10 cellular contexts compared by ENCODE assay signal in the genomic region with DNA sequence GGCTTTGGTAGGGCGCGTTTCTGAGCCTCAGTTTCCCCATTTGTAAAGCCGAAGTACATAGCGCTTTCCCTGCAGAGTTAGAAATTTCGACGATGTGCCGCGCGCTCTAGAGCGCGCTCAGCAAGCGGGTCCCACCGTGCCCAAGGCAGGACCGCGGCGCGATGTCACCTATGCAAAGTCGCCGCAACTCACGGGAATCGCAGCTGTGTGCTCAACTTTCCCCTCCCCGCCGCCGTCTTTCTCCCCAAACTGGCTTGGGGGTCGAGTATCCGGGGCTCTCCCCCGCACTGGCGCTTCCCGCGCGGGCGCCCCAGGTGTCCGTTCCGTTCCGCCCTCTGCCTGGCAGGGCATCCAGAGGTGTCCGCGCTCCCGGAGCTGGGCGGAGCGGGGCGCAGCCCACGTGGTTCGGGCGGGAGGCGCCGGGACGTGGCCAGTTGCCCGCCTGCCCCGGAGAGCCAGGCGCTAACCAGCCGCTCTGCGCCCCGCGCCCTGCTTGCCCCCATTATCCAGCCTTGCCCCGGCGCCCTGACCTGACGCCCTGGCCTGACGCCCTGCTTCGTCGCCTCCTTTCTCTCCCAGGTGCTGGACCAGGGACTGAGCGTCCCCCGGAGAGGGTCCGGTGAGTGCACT. TPM values are rescaled to one million over a fixed set of nuclear protein-coding genes. Genes with fewer than 3 reads are reported as not detected.
DNase-seq lines count a peak whose midpoint lies in the region; ATAC-seq, FAIRE-seq and TF ChIP-seq lines count a peak whose summit lies in the region.
"Had no signal": no experiment of that assay in that cellular context is flagged by ENCODE, and none has a peak within 500 bp of the region (broad histone marks: within the 10 kb centered on the region; RNA-seq: fewer than 3 reads in every experiment).

A gene with protein sequence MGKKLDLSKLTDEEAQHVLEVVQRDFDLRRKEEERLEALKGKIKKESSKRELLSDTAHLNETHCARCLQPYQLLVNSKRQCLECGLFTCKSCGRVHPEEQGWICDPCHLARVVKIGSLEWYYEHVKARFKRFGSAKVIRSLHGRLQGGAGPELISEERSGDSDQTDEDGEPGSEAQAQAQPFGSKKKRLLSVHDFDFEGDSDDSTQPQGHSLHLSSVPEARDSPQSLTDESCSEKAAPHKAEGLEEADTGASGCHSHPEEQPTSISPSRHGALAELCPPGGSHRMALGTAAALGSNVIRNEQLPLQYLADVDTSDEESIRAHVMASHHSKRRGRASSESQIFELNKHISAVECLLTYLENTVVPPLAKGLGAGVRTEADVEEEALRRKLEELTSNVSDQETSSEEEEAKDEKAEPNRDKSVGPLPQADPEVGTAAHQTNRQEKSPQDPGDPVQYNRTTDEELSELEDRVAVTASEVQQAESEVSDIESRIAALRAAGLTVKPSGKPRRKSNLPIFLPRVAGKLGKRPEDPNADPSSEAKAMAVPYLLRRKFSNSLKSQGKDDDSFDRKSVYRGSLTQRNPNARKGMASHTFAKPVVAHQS (plus strand): TSS at position 433 of the 630 bp plus-strand sequence. CDS start 6,176 bp downstream, outside the sequence.

- no peak within 1 kb of the TSS for H2AFZ ChIP-seq in Karpas-422 (ENCODE audit: low read length)

- no peaks in the 10 kb centered on the region for H3K36me3 ChIP-seq in HUES48 (ENCODE audit: control insufficient read depth, insufficient read depth, low read length)
- H3K36me3 ChIP-seq in bronchial epithelial cell (ENCODE audit: control insufficient read depth, insufficient read depth, low read length): no peaks in the 10 kb centered on the region
- no peaks in the 10 kb centered on the region for H3K36me3 ChIP-seq in thoracic aorta
- no peaks in the 10 kb centered on the region for H3K36me3 ChIP-seq in Karpas-422 (ENCODE audit: insufficient read depth, low read length)
- H3K36me3 ChIP-seq in MG63: no peaks in the 10 kb centered on the region

- ATAC-seq in thoracic aorta (ENCODE audit: insufficient number of reproducible peaks, low FRiP score, low read depth): no peak
- ATAC-seq: activated CD8-positive, alpha-beta T cell treated with anti-CD3 and anti-CD28 coated beads for 36 hours had no signal

- no peak for FAIRE-seq in bronchial epithelial cell (lab: Jason Lieb, UNC)

- DNase-seq in bronchial epithelial cell (ENCODE audit: low read depth) (peak; percentile 38), left kidney (ENCODE audit: low read depth, low spot score) (peak; percentile 78), thoracic aorta (ENCODE audit: low spot score) (no peak), DMS79 (lab: John Stamatoyannopoulos, UW) (no peak), Karpas-422 (no peak), MG63 (no peak)
- no peak for DNase-seq in activated CD4-positive, alpha-beta T cell treated with anti-CD3 and anti-CD28 coated beads, Interleukin-2, amount 50 U/mL, for 48 hours
- DNase-seq: activated CD8-positive, alpha-beta T cell treated with anti-CD3 and anti-CD28 coated beads for 36 hours had no signal

- no peaks in the 10 kb centered on the region for H3K79me2 ChIP-seq in Karpas-422 (ENCODE audit: low read length)

- H3K9me2 ChIP-seq in Karpas-422 (replicated peaks; ENCODE audit: insufficient read depth, low read length): no peaks in the 10 kb centered on the region

- H3K27ac ChIP-seq in HUES48 (ENCODE audit: low read depth, low read length) (no peak within 1 kb of the TSS), thoracic aorta (no peak within 1 kb of the TSS), Karpas-422 (ENCODE audit: low read length) (no peak within 1 kb of the TSS)

- no peaks in the 10 kb centered on the region for H4K20me1 ChIP-seq in Karpas-422 (ENCODE audit: insufficient read depth, low read depth, low read length)

- no peak within 1 kb of the TSS for H3K4me2 ChIP-seq in Karpas-422 (ENCODE audit: low read depth, low read length, poor library complexity, severe bottlenecking)

- H3K9me3 ChIP-seq in HUES48 (ENCODE audit: control insufficient read depth, insufficient read depth, low read length): peaks cover 11% of the 10 kb centered on the region
- H3K9me3 ChIP-seq in thoracic aorta: peaks cover 10% of the 10 kb centered on the region
- H3K9me3 ChIP-seq in Karpas-422 (ENCODE audit: low read length): peaks cover 10% of the 10 kb centered on the region; the same call in 1 of the 2 replicates
- H3K9me3 ChIP-seq in MG63: peaks cover 9% of the 10 kb centered on the region

- peaks cover 29% of the 10 kb centered on the region for H3K4me1 ChIP-seq in HUES48 (ENCODE audit: control insufficient read depth, insufficient read depth, low read length)
- peaks cover 12 to 19% of the 10 kb centered on the region in 2 donors for H3K4me1 ChIP-seq in thoracic aorta (ENCODE audit: control insufficient read depth in 1 of 2, low read depth in 2 of 2)
- H3K4me1 ChIP-seq in Karpas-422 (ENCODE audit: low read length): no peaks in the 10 kb centered on the region

- peak within 1 kb of the TSS; percentile 20; the same call in 1 of the 2 replicates for H3K9ac ChIP-seq in HUES48 (ENCODE audit: low read depth, low read length)
- H3K9ac ChIP-seq in Karpas-422 (ENCODE audit: low read length): no peak within 1 kb of the TSS

- no peak for TF ChIP-seq CTCF in bronchial epithelial cell (IDR thresholded peaks at IDR 0.05; ENCODE audit: insufficient read depth, low read length, severe bottlenecking)
- TF ChIP-seq CTCF in thoracic aorta (IDR thresholded peaks at IDR 0.05): no peak

- H3K27me3 ChIP-seq in HUES48 (ENCODE audit: control insufficient read depth, insufficient read depth, low read length) (peaks cover 49% of the 10 kb centered on the region), bronchial epithelial cell (ENCODE audit: control insufficient read depth, insufficient read depth, low read length) (no peaks in the 10 kb centered on the region), thoracic aorta (replicated peaks; ENCODE audit: insufficient read depth) (peaks cover 12% of the 10 kb centered on the region), Karpas-422 (ENCODE audit: low read length) (no peaks in the 10 kb centered on the region), MG63 (no peaks in the 10 kb centered on the region)

- peak within 1 kb of the TSS; percentile 74 for H3K4me3 ChIP-seq in HUES48 (ENCODE audit: low read depth, low read length)
- H3K4me3 ChIP-seq in bronchial epithelial cell (ENCODE audit: low read depth, low read length): peak within 1 kb of the TSS; percentile 54
- H3K4me3 ChIP-seq in thoracic aorta: peak within 1 kb of the TSS; percentile 72
- H3K4me3 ChIP-seq in Karpas-422 (ENCODE audit: low read length): no peak within 1 kb of the TSS
- H3K4me3 ChIP-seq in MG63: no peak within 1 kb of the TSS

RNA-seq across cellular contexts. Expression of the gene that starts here (rescaled TPM):
- total RNA-seq in bronchial epithelial cell (6.6 and 14.7 TPM in 2 replicates), thoracic aorta (1 to 10 TPM; 2.0 to 7.4 TPM)
- not detected in 2 replicates for total RNA-seq in Karpas-422 (2014; rRNA removed; shearing (Covaris generic); ENCODE audit: low replicate concordance)
- 0.59 TPM in 1 of 2 replicates, not detected in the other for total RNA-seq in MG63 (2014; rRNA removed; shearing (Covaris generic); ENCODE audit: low replicate concordance)
- total RNA-seq: activated CD8-positive, alpha-beta T cell treated with anti-CD3 and anti-CD28 coated beads for 36 hours; pulmonary artery endothelial cell had no signal

Comparison
In these comparisons a context has a peak if more than half of its experiments do, and no peak if none do; other contexts are left out.
1. H3K4me3 ChIP-seq: peak in HUES48 (single experiment), bronchial epithelial cell (single experiment) and thoracic aorta (single experiment); none in Karpas-422 (single experiment) and MG63 (single experiment).
2. DNase-seq: peak in bronchial epithelial cell (single experiment) and left kidney (single experiment); none in thoracic aorta (single experiment), DMS79 (single experiment), Karpas-422 (single experiment), activated CD4-positive, alpha-beta T cell treated with anti-CD3 and anti-CD28 coated beads, Interleukin-2, amount 50 U/mL, for 48 hours (0 of 2) and MG63 (single experiment).